Comparison of ENCODE assay signal across 1 cellular context in genomic region chr1:47208374-47208850, GRCh38.
TF ChIP-seq lines count a peak whose summit lies in the region.

No MANE protein-coding gene starts in this region.

TF ChIP-seq in WTC11, 78 proteins besides CTCF, POLR2A, EP300 and RAD21 (continued from another document):
- TF ChIP-seq USF2 (CRISPR knock-in tag; IDR thresholded peaks at IDR 0.05) (no peak), NR3C1 (CRISPR knock-in tag; conservative IDR thresholded peaks at IDR 0.05; ENCODE audit: low read depth) (no peak), SOX15 (CRISPR knock-in tag; IDR thresholded peaks at IDR 0.05) (no peak), SP1 (CRISPR knock-in tag; conservative IDR thresholded peaks at IDR 0.05) (no peak), SMAD4 (CRISPR knock-in tag; IDR thresholded peaks at IDR 0.05) (no peak), E2F5 (CRISPR knock-in tag; IDR thresholded peaks at IDR 0.05) (peak; percentile 57; the same call in 1 of the 2 replicates), FOXP1 (CRISPR knock-in tag; IDR thresholded peaks at IDR 0.05; ENCODE audit: borderline replicate concordance) (peak; percentile 45; the same call in 1 of the 2 replicates), ETV6 (CRISPR knock-in tag; IDR thresholded peaks at IDR 0.05) (peak; percentile 89), E2F4 (CRISPR knock-in tag; IDR thresholded peaks at IDR 0.05; ENCODE audit: borderline replicate concordance, low read depth) (no peak), IRF1 (CRISPR knock-in tag; IDR thresholded peaks at IDR 0.05) (no peak), NR1H2 (CRISPR knock-in tag; IDR thresholded peaks at IDR 0.05) (no peak), FOXP4 (CRISPR knock-in tag; IDR thresholded peaks at IDR 0.05) (0 out of 2 replicates have a peak, but pooled peaks have one; percentile 28), ATF2 (CRISPR knock-in tag; IDR thresholded peaks at IDR 0.05; ENCODE audit: borderline replicate concordance, low read depth) (no peak), CREM (CRISPR knock-in tag; IDR thresholded peaks at IDR 0.05) (0 out of 2 replicates have a peak, but pooled peaks have one; percentile 44), MYBL2 (CRISPR knock-in tag; IDR thresholded peaks at IDR 0.05) (no peak), HMGA2 (CRISPR knock-in tag; IDR thresholded peaks at IDR 0.05) (no peak)
- TF ChIP-seq, protein P1, sequence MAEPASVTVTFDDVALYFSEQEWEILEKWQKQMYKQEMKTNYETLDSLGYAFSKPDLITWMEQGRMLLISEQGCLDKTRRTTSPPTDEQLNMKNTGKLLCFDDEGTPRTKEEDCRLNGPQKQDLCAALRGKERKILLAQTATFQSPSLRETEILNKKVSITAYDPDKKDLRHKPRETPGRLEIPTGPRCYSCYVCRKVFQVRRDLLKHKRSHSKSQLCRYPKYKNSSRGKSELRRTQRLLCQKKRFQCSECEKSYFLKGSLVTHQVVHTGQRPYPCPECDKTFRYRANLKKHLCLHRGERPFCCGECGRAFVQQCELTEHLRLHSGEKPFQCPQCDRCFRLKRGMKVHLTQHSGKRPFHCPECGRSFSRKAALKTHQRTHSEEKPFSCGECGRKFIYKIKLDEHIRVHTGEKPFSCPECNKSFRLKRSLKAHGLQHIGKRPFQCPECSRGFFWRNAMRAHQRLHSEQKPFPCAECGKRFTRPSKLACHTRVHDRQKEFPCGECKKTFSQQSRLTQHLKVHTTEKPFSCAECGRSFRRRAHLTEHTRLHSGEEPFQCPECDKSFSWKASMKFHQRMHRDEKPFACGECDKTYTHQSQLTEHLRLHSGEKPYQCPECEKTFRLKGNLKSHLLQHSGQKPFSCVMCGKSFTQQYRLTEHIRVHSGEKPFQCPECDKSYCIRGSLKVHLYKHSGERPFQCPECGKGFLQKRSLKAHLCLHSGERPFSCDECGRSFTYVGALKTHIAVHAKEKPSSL (CRISPR knock-in tag; conservative IDR thresholded peaks at IDR 0.05), result no peak
- TF ChIP-seq, protein P2, sequence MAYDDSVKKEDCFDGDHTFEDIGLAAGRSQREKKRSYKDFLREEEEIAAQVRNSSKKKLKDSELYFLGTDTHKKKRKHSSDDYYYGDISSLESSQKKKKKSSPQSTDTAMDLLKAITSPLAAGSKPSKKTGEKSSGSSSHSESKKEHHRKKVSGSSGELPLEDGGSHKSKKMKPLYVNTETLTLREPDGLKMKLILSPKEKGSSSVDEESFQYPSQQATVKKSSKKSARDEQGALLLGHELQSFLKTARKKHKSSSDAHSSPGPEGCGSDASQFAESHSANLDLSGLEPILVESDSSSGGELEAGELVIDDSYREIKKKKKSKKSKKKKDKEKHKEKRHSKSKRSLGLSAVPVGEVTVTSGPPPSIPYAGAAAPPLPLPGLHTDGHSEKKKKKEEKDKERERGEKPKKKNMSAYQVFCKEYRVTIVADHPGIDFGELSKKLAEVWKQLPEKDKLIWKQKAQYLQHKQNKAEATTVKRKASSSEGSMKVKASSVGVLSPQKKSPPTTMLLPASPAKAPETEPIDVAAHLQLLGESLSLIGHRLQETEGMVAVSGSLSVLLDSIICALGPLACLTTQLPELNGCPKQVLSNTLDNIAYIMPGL (CRISPR knock-in tag; IDR thresholded peaks at IDR 0.05), result no peak
- TF ChIP-seq, protein P3, sequence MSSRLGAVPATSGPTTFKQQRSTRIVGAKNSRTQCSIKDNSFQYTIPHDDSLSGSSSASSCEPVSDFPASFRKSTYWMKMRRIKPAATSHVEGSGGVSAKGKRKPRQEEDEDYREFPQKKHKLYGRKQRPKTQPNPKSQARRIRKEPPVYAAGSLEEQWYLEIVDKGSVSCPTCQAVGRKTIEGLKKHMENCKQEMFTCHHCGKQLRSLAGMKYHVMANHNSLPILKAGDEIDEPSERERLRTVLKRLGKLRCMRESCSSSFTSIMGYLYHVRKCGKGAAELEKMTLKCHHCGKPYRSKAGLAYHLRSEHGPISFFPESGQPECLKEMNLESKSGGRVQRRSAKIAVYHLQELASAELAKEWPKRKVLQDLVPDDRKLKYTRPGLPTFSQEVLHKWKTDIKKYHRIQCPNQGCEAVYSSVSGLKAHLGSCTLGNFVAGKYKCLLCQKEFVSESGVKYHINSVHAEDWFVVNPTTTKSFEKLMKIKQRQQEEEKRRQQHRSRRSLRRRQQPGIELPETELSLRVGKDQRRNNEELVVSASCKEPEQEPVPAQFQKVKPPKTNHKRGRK (CRISPR knock-in tag; IDR thresholded peaks at IDR 0.05; ENCODE audit: borderline replicate concordance), result no peak
- TF ChIP-seq, protein P4, sequence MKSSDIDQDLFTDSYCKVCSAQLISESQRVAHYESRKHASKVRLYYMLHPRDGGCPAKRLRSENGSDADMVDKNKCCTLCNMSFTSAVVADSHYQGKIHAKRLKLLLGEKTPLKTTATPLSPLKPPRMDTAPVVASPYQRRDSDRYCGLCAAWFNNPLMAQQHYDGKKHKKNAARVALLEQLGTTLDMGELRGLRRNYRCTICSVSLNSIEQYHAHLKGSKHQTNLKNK (CRISPR knock-in tag; IDR thresholded peaks at IDR 0.05), result no peak
- TF ChIP-seq, protein P5, sequence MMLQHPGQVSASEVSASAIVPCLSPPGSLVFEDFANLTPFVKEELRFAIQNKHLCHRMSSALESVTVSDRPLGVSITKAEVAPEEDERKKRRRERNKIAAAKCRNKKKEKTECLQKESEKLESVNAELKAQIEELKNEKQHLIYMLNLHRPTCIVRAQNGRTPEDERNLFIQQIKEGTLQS (CRISPR knock-in tag; conservative IDR thresholded peaks at IDR 0.05), result no peak
- TF ChIP-seq, protein P6, sequence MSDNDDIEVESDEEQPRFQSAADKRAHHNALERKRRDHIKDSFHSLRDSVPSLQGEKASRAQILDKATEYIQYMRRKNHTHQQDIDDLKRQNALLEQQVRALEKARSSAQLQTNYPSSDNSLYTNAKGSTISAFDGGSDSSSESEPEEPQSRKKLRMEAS (CRISPR knock-in tag; IDR thresholded peaks at IDR 0.05), result 0 out of 2 replicates have a peak, but pooled peaks have one; percentile 21
